ENCODE assay signal across 36 cellular contexts in genomic region chr20:44439318-44439717, GRCh38. TPM values are rescaled to one million over a fixed set of nuclear protein-coding genes. Genes with fewer than 3 reads are reported as not detected.
DNase-seq lines count a peak whose midpoint lies in the region; ATAC-seq, FAIRE-seq and TF ChIP-seq lines count a peak whose summit lies in the region.
"Had no signal": no experiment of that assay in that cellular context is flagged by ENCODE, and none has a peak within 500 bp of the region (broad histone marks: within the 10 kb centered on the region; RNA-seq: fewer than 3 reads in every experiment).

No MANE protein-coding gene starts in this region.

- peak overlapping the region; percentile 36 for H3K27ac Mint-ChIP-seq in Caco-2 (ENCODE audit: unreplicated experiment)
- H3K27ac Mint-ChIP-seq: B cell; CD14-positive monocyte; CD4-positive, alpha-beta memory T cell; CD4-positive, alpha-beta T cell; CD4-positive, CD25-positive, alpha-beta regulatory T cell; CD8-positive, alpha-beta memory T cell; CD8-positive, alpha-beta T cell had no signal

- H3K4me1 ChIP-seq in HepG2 (ENCODE audit: insufficient read depth, low read length) = peaks cover 74% of the 10 kb centered on the region
- peaks cover 0 to 20% (median 3%) of the 10 kb centered on the region in 4 donors for H3K4me1 ChIP-seq in right lobe of liver
- H3K4me1 ChIP-seq in Caco-2 = peaks cover 29% of the 10 kb centered on the region
- H3K4me1 ChIP-seq in HEK293 (ENCODE audit: control insufficient read depth, insufficient read depth, low read length) = no peaks in the 10 kb centered on the region
- no peaks in the 10 kb centered on the region; a peak in 1 of 5 replicates for H3K4me1 ChIP-seq in K562 (replicated peaks in 1 of 2; ENCODE audit: control insufficient read depth in 2 of 2, insufficient read depth in 2 of 2, low read length in 2 of 2)
- H3K4me1 ChIP-seq in colonic mucosa = peaks cover 7% of the 10 kb centered on the region
- H3K4me1 ChIP-seq: BE2C, BLaER1 had no signal

- CTCF ChIA-PET in HepG2 (lab: Yijun Ruan, JAX; ENCODE audit: low intra/inter-chr PET ratio, low total read pairs) (no interaction called here), Caco-2 (lab: Charles Lee) (interaction anchor here (0.6 kb wide), 1 partner anchor 470 kb away, joined by 5 read pairs; the partner anchor contains the start of gene PABPC1L), HEK293 (lab: Yijun Ruan, JAX) (interaction anchor here (1.0 to 1.3 kb wide), 3 partner anchors 11 to 32 kb away, joined by 4 to 5 read pairs (median 4); no protein-coding TSS in a partner anchor), K562 (lab: Yijun Ruan, JAX; ENCODE audit: low intra/inter-chr PET ratio) (no interaction called here)

- TF ChIP-seq EP300 in HepG2 (IDR thresholded peaks at IDR 0.05; ENCODE audit: low read depth in 2 of 2, low read length in 2 of 2) (no peak), HepG2 (CRISPR knock-in tag; IDR thresholded peaks at IDR 0.05; ENCODE audit: borderline replicate concordance) (no peak), K562 (IDR thresholded peaks at IDR 0.05; ENCODE audit: low read length) (no peak)

- no peaks in the 10 kb centered on the region for H3K36me3 ChIP-seq in HepG2 (replicated peaks in 1 of 2; ENCODE audit: control insufficient read depth in 1 of 2, insufficient read depth in 2 of 2, low read length in 2 of 2)
- no peaks in the 10 kb centered on the region for H3K36me3 ChIP-seq in right lobe of liver
- H3K36me3 ChIP-seq in Caco-2 (ENCODE audit: control insufficient read depth, insufficient read depth, low read length) = no peaks in the 10 kb centered on the region
- no peaks in the 10 kb centered on the region for H3K36me3 ChIP-seq in HEK293 (ENCODE audit: control insufficient read depth in 2 of 2, insufficient read depth in 1 of 2, low read length in 2 of 2)
- H3K36me3 ChIP-seq in K562 (ENCODE audit: control insufficient read depth, insufficient read depth, low read length) = no peaks in the 10 kb centered on the region
- H3K36me3 ChIP-seq in colonic mucosa = no peaks in the 10 kb centered on the region
- H3K36me3 ChIP-seq: BE2C; BLaER1; BLaER1 treated with 17β-estradiol and CSF1 and Interleukin-3, amounts not matched to agents 10 nM and 100 nM had no signal

- no peak for TF ChIP-seq RAD21 in HepG2 (CRISPR knock-in tag; IDR thresholded peaks at IDR 0.05)
- TF ChIP-seq RAD21 in K562 (CRISPR knock-in tag; conservative IDR thresholded peaks at IDR 0.05 in 1 of 2, IDR thresholded peaks at IDR 0.05 in 1 of 2) = no peak

- intact Hi-C loops in HepG2 (cut with micrococcal nuclease; ENCODE audit: unreplicated experiment) = no loop called here
- intact Hi-C loops in right lobe of liver (cut with DNase I) = no loop called here
- intact Hi-C loops in Caco-2 (cut with micrococcal nuclease; ENCODE audit: unreplicated experiment) = no loop called here
- intact Hi-C loops in K562 (cut with micrococcal nuclease) = no loop called here
- intact Hi-C loops in colonic mucosa (cut with DNase I) = no loop called here

- in situ Hi-C loops in HepG2 (cut with HindIII; ENCODE audit: extremely low pct_ligation_motif_present, low pct_unique_long_range_greater_than_20kb) = no loop called here
- in situ Hi-C loops in K562 (cut with MboI) = no loop called here

- 55% methylated on average over 2 of the region's 2 CpGs for WGBS in HepG2 (ENCODE audit: low lambda C conversion rate)
- WGBS in right lobe of liver (ENCODE audit: insufficient coverage, low coverage, low lambda C conversion rate, missing lambda C conversion rate) = 72% methylated on average over 2 of the region's 2 CpGs
- 0% methylated on average over 2 of the region's 2 CpGs for WGBS in K562 (ENCODE audit: insufficient coverage, low coverage, missing lambda C conversion rate)

- no peaks in the 10 kb centered on the region for H3K9me1 ChIP-seq in K562 (ENCODE audit: control insufficient read depth, insufficient read depth, low read length)

- H3K4me1 Mint-ChIP-seq in Caco-2 (ENCODE audit: low read depth, unreplicated experiment) = peaks cover 16% of the 10 kb centered on the region
- H3K4me1 Mint-ChIP-seq: B cell; CD4-positive, alpha-beta memory T cell; CD4-positive, CD25-positive, alpha-beta regulatory T cell; CD8-positive, alpha-beta memory T cell had no signal

- FAIRE-seq in HepG2 (lab: Jason Lieb, UNC) = no peak
- FAIRE-seq in K562 (lab: Jason Lieb, UNC) = no peak
- FAIRE-seq: A204.1, A549, D721Med had no signal

- no peak overlapping the region for H3K4me3 Mint-ChIP-seq in Caco-2 (ENCODE audit: unreplicated experiment)
- H3K4me3 Mint-ChIP-seq: B cell; CD14-positive monocyte; CD4-positive, alpha-beta memory T cell; CD4-positive, alpha-beta T cell; CD4-positive, CD25-positive, alpha-beta regulatory T cell; CD8-positive, alpha-beta memory T cell; CD8-positive, alpha-beta T cell had no signal

- H3K27ac ChIP-seq in HepG2 (ENCODE audit: extremely low read length, insufficient read depth, low read length) (no peak overlapping the region), right lobe of liver (no peak overlapping the region), HEK293 (ENCODE audit: extremely low read depth, low read depth, low read length) (no peak overlapping the region), K562 (ENCODE audit: extremely low read depth, low read depth, low read length) (no peak overlapping the region), colonic mucosa (no peak overlapping the region)
- H3K27ac ChIP-seq: 22Rv1; A549; BLaER1; BLaER1 treated with 17β-estradiol and CSF1 and Interleukin-3, amounts not matched to agents 10 nM and 100 nM; C4-2B had no signal

- ATAC-seq in HepG2 (no peak), right lobe of liver (no peak), K562 (no peak), HG03159 (IDR thresholded peaks at IDR 0.05; ENCODE audit: unreplicated experiment) (no peak)
- ATAC-seq: A549; CD8-positive, alpha-beta T cell had no signal

- H3K36me3 Mint-ChIP-seq in Caco-2 (ENCODE audit: insufficient read depth, unreplicated experiment) = peaks cover 5% of the 10 kb centered on the region
- H3K36me3 Mint-ChIP-seq: CD14-positive monocyte; CD4-positive, alpha-beta memory T cell; CD4-positive, CD25-positive, alpha-beta regulatory T cell; CD8-positive, alpha-beta memory T cell; CD8-positive, alpha-beta T cell had no signal

- H3K9ac ChIP-seq in HepG2 (ENCODE audit: insufficient read depth, low read depth, low read length) = no peak overlapping the region
- no peak overlapping the region for H3K9ac ChIP-seq in K562 (ENCODE audit: insufficient read depth in 1 of 2, low read depth in 2 of 2, low read length in 2 of 2)
- no peak overlapping the region for H3K9ac ChIP-seq in colonic mucosa (ENCODE audit: low read depth in 2 of 2, low read length in 2 of 2)
- H3K9ac ChIP-seq: BLaER1; BLaER1 treated with 17β-estradiol and CSF1 and Interleukin-3, amounts not matched to agents 10 nM and 100 nM had no signal

- H4K20me1 ChIP-seq in HepG2 (ENCODE audit: insufficient read depth, low read length) = no peaks in the 10 kb centered on the region
- 0 out of 2 replicates have a peak, but pooled peaks cover 3% of the 10 kb centered on the region for H4K20me1 ChIP-seq in K562 (replicated peaks; ENCODE audit: control insufficient read depth, insufficient read depth, low read length)
- H4K20me1 ChIP-seq: BLaER1; BLaER1 treated with 17β-estradiol and CSF1 and Interleukin-3, amounts not matched to agents 10 nM and 100 nM had no signal

- H3K9me3 Mint-ChIP-seq in Caco-2 (ENCODE audit: unreplicated experiment) = no peaks in the 10 kb centered on the region
- H3K9me3 Mint-ChIP-seq: CD4-positive, alpha-beta memory T cell; CD4-positive, alpha-beta T cell; CD4-positive, CD25-positive, alpha-beta regulatory T cell; CD8-positive, alpha-beta memory T cell; CD8-positive, alpha-beta T cell had no signal

- POLR2A ChIA-PET in HepG2 (lab: Yijun Ruan, JAX) (interaction anchor here (1.0 to 1.4 kb wide), 3 partner anchors 20 to 46 kb away, joined by 3 to 4 read pairs (median 3); no protein-coding TSS in a partner anchor), Caco-2 (lab: Charles Lee) (no interaction called here), HEK293 (lab: Yijun Ruan, JAX) (no interaction called here), K562 (lab: Yijun Ruan, JAX) (interaction anchor here (1.1 kb wide), 1 partner anchor 228 kb away, joined by 3 read pairs; no protein-coding TSS in a partner anchor)

- TF ChIP-seq CTCF in HepG2 (CRISPR knock-in tag; IDR thresholded peaks at IDR 0.05) (no peak), right lobe of liver (IDR thresholded peaks at IDR 0.05) (no peak), Caco-2 (IDR thresholded peaks at IDR 0.05; ENCODE audit: insufficient read depth in 1 of 2, low read depth in 1 of 2, low read length in 1 of 2, severe bottlenecking in 1 of 2, unreplicated experiment in 1 of 2) (no peak), HEK293 (tag by site-specific recombination; IDR thresholded peaks at IDR 0.05) (no peak), K562 (IDR thresholded peaks at IDR 0.05 in 2 of 3, conservative IDR thresholded peaks at IDR 0.05 in 1 of 3; ENCODE audit: insufficient read depth in 2 of 3, low read depth in 1 of 3, low read length in 3 of 3) (no peak), colonic mucosa (IDR thresholded peaks at IDR 0.05) (no peak)

- H3K9me3 ChIP-seq in HepG2 (ENCODE audit: low read length) (no peaks in the 10 kb centered on the region), right lobe of liver (no peaks in the 10 kb centered on the region), Caco-2 (no peaks in the 10 kb centered on the region), HEK293 (ENCODE audit: control insufficient read depth, insufficient read depth, low read depth, low read length) (no peaks in the 10 kb centered on the region), K562 (replicated peaks; ENCODE audit: control insufficient read depth, insufficient read depth, low read depth, low read length) (no peaks in the 10 kb centered on the region), colonic mucosa (no peaks in the 10 kb centered on the region)
- H3K9me3 ChIP-seq: A549; BE2C; BLaER1; BLaER1 treated with 17β-estradiol and CSF1 and Interleukin-3, amounts not matched to agents 10 nM and 100 nM had no signal

- H3K27me3 Mint-ChIP-seq in Caco-2 (ENCODE audit: insufficient read depth, unreplicated experiment) = no peaks in the 10 kb centered on the region
- H3K27me3 Mint-ChIP-seq: CD4-positive, CD25-positive, alpha-beta regulatory T cell had no signal

- H3K4me3 ChIP-seq in HepG2 (replicated peaks in 1 of 3; ENCODE audit: insufficient read depth in 1 of 3, low read depth in 2 of 3, low read length in 3 of 3) (no peak overlapping the region), right lobe of liver (no peak overlapping the region), Caco-2 (ENCODE audit: low read depth, low read length) (no peak overlapping the region), HEK293 (ENCODE audit: low read depth, low read length) (no peak overlapping the region), K562 (no peak overlapping the region), colonic mucosa (no peak overlapping the region)
- H3K4me3 ChIP-seq: A549; BLaER1; BLaER1 treated with 17β-estradiol and CSF1 and Interleukin-3, amounts not matched to agents 10 nM and 100 nM had no signal

- no peak for DNase-seq in HepG2 (ENCODE audit: low spot score)
- DNase-seq in right lobe of liver = no peak
- no peak for DNase-seq in Caco-2
- no peak for DNase-seq in K562 (ENCODE audit: extremely low read depth in 1 of 4, low spot score in 3 of 4)
- DNase-seq in amniotic stem cell (lab: John Stamatoyannopoulos, UW) = no peak
- no peak for DNase-seq in colonic mucosa
- DNase-seq: 8988T; ACHN; AML-193; BE2C; C1 segment of cervical spinal cord; Calu3; CD4-positive, alpha-beta memory T cell; CD4-positive, alpha-beta T cell; CD4-positive, CD25-positive, alpha-beta regulatory T cell; CD8-positive, alpha-beta memory T cell; CD8-positive, alpha-beta T cell; COR-L47; DMS 273 treated with DMSO at 0.1 percent for 48 hours; DMS153; DMS53; DMS79; DMS79 treated with DMSO at 0.1 percent for 48 hours; DND-41; EL had no signal

- BruUV-seq in HepG2 (replicated peaks; lab: Mats Ljungman, UMichigan) = no TSS peak
- no TSS peak for BruUV-seq in Caco-2 (replicated peaks; lab: Mats Ljungman, UMichigan)
- BruUV-seq in K562 (replicated peaks; lab: Mats Ljungman, UMichigan) = no TSS peak

- no peak overlapping the region for H3K4me2 ChIP-seq in HepG2 (ENCODE audit: low read depth, low read length)
- H3K4me2 ChIP-seq in K562 (ENCODE audit: insufficient read depth, low read length) = no peak overlapping the region
- H3K4me2 ChIP-seq: A549; BLaER1; BLaER1 treated with 17β-estradiol and CSF1 and Interleukin-3, amounts not matched to agents 10 nM and 100 nM had no signal

- no peaks in the 10 kb centered on the region for H3K27me3 ChIP-seq in HepG2 (ENCODE audit: control insufficient read depth in 1 of 2, insufficient read depth in 2 of 2, low read length in 2 of 2)
- H3K27me3 ChIP-seq in right lobe of liver = no peaks in the 10 kb centered on the region
- no peaks in the 10 kb centered on the region for H3K27me3 ChIP-seq in Caco-2 (replicated peaks; ENCODE audit: control insufficient read depth, insufficient read depth, low read length)
- H3K27me3 ChIP-seq in K562 (ENCODE audit: control insufficient read depth in 2 of 2, insufficient read depth in 2 of 2, low read length in 2 of 2) = peaks cover 12 to 33% of the 10 kb centered on the region in 2 experiments
- no peaks in the 10 kb centered on the region for H3K27me3 ChIP-seq in colonic mucosa
- H3K27me3 ChIP-seq: BE2C; BLaER1; BLaER1 treated with 17β-estradiol and CSF1 and Interleukin-3, amounts not matched to agents 10 nM and 100 nM had no signal

- no peak overlapping the region for H2AFZ ChIP-seq in HepG2 (ENCODE audit: low read length)
- no peak overlapping the region for H2AFZ ChIP-seq in K562 (ENCODE audit: low read depth, low read length)

- TF ChIP-seq POLR2A in HepG2 (IDR thresholded peaks at IDR 0.05; ENCODE audit: insufficient read depth in 1 of 2, low read depth in 2 of 2, low read length in 2 of 2) = no peak
- TF ChIP-seq POLR2A in right lobe of liver (IDR thresholded peaks at IDR 0.05) = no peak
- TF ChIP-seq POLR2A in K562 (conservative IDR thresholded peaks at IDR 0.05) = no peak

- H3K79me2 ChIP-seq in HepG2 (ENCODE audit: insufficient read depth, low read length) (no peaks in the 10 kb centered on the region), K562 (ENCODE audit: control insufficient read depth, insufficient read depth, low read length) (no peaks in the 10 kb centered on the region)

RNA-seq across cellular contexts. Expression of gene TTPAL, which starts 36.4 kb away (rescaled TPM):
- total RNA-seq in HepG2 (2016; rRNA removed; fragmentation: Illumina TruSeq; extraction: Trizol) (18.8 and 25.0 TPM in 2 replicates), right lobe of liver (100 to 1,000 TPM in 1 of 6 experiments, 10 to 100 TPM in 5; 18.0 to 102 (median 28.7) TPM), Caco-2 (2022) (53.9 and 54.6 TPM in 2 replicates), K562 (2014; rRNA removed) (1.7 and 2.3 TPM in 2 replicates), K562 (2014; rRNA removed; fragmentation: Illumina TruSeq; extraction: Trizol) (3.7 and 3.8 TPM in 2 replicates), K562 (2015; rRNA removed; fragmentation: Illumina TruSeq; extraction: Trizol) (2.8 and 3.4 TPM in 2 replicates), K562 (2021) (6.6 and 7.0 TPM in 2 replicates), colonic mucosa (10 to 100 TPM in 1 of 2 donors, 1 to 10 TPM in 1; 8.4 to 11.6 TPM)
- 5.5 and 6.4 TPM in 2 replicates for total RNA-seq in HepG2 (2016; cell fraction: cytosol; rRNA removed; fragmentation: Illumina TruSeq; extraction: Trizol; ENCODE audit: low read depth)
- 18.9 and 20.5 TPM in 2 replicates for total RNA-seq in HepG2 (2016; cell fraction: insoluble cytoplasmic fraction; rRNA removed; fragmentation: Illumina TruSeq; extraction: Trizol)
- total RNA-seq in HepG2 (2016; cell fraction: membrane; rRNA removed; fragmentation: Illumina TruSeq; extraction: Trizol) = 9.4 and 11.1 TPM in 2 replicates
- 12.8 and 13.9 TPM in 2 replicates for total RNA-seq in HepG2 (2016; cell fraction: nucleus; rRNA removed; fragmentation: Illumina TruSeq; extraction: Trizol)
- polyA plus RNA-seq in HepG2 (2011; rRNA removed) (4.3 and 6.5 TPM in 2 replicates), K562 (2011; rRNA removed) (1.8 and 1.9 TPM in 2 replicates), K562 (2014; fragmentation: Illumina TruSeq; extraction: Trizol) (4.2 and 4.6 TPM in 2 replicates), K562 (2014; fragmentation: Nextera tagmentation; extraction: Ambion mirVana) (1 to 10 TPM; 1.1 to 1.5 TPM), K562 (2014; rRNA removed) (2.6 and 2.9 TPM in 2 replicates)
- polyA plus RNA-seq in HepG2 (2011; cell fraction: cytosol; rRNA removed) = 2.9 and 4.0 TPM in 2 replicates
- polyA plus RNA-seq in HepG2 (2011; cell fraction: nucleus; rRNA removed) = 7.3 and 9.9 TPM in 2 replicates
- 6.4 and 9.2 TPM in 2 replicates for polyA plus RNA-seq in HepG2 (2012)
- 0.79 and 1.3 TPM in 2 replicates for polyA plus RNA-seq in HepG2 (2016; cell fraction: cytosol; fragmentation: Illumina TruSeq; extraction: Trizol; ENCODE audit: low read depth)
- polyA plus RNA-seq in HepG2 (2016; cell fraction: insoluble cytoplasmic fraction; fragmentation: Illumina TruSeq; extraction: Trizol; ENCODE audit: low read depth) = 16.0 and 18.5 TPM in 2 replicates
- 3.7 and 4.2 TPM in 2 replicates for polyA plus RNA-seq in HepG2 (2016; cell fraction: membrane; fragmentation: Illumina TruSeq; extraction: Trizol; ENCODE audit: low read depth)
- polyA plus RNA-seq in HepG2 (2016; cell fraction: nucleus; fragmentation: Illumina TruSeq; extraction: Trizol; ENCODE audit: insufficient read depth, low read depth) = 19.0 and 22.5 TPM in 2 replicates
- 13.1 and 21.0 TPM in 2 replicates for polyA minus RNA-seq in HepG2 (2011; rRNA and poly(A)+ RNA removed; ENCODE audit: low replicate concordance)
- 5.7 and 6.9 TPM in 2 replicates for polyA minus RNA-seq in HepG2 (2011; cell fraction: cytosol; rRNA and poly(A)+ RNA removed)
- polyA minus RNA-seq in HepG2 (2011; cell fraction: nucleus; rRNA and poly(A)+ RNA removed) = 6.1 and 6.7 TPM in 2 replicates
- total RNA-seq in K562 (2011; cell fraction: chromatin; rRNA removed; ENCODE audit: low replicate concordance) = 10.0 and 15.3 TPM in 2 replicates
- 5.7 and 7.5 TPM in 2 replicates for total RNA-seq in K562 (2011; cell fraction: nucleolus; rRNA removed)
- 7.3 and 10.5 TPM in 2 replicates for total RNA-seq in K562 (2011; cell fraction: nucleoplasm; rRNA removed)
- 1.2 and 1.7 TPM in 2 replicates for polyA plus RNA-seq in K562 (2011; cell fraction: cytosol; rRNA removed)
- 2.0 and 5.5 TPM in 2 replicates for polyA plus RNA-seq in K562 (2011; cell fraction: nucleus; rRNA removed)
- 3.4 and 3.8 TPM in 2 replicates for polyA plus RNA-seq in K562 (2012)
- polyA minus RNA-seq in K562 (2011; rRNA and poly(A)+ RNA removed) = 2.9 and 3.0 TPM in 2 replicates
- polyA minus RNA-seq in K562 (2011; cell fraction: cytosol; rRNA and poly(A)+ RNA removed) = 2.0 and 3.1 TPM in 2 replicates
- polyA minus RNA-seq in K562 (2011; cell fraction: nucleus; rRNA and poly(A)+ RNA removed) = 1.5 and 2.7 TPM in 2 replicates

Comparison
In these comparisons a context has a peak if more than half of its experiments do, and no peak if none do; other contexts are left out.
1. CTCF ChIA-PET loops: an anchor here in Caco-2 (0.6 kb wide) and HEK293 (1.0 to 1.3 kb wide); none called in HepG2 and K562.
2. POLR2A ChIA-PET loops: an anchor here in HepG2 (1.0 to 1.4 kb wide) and K562 (1.1 kb wide); none called in Caco-2 and HEK293.